ENCODE assay signal across 40 cellular contexts in the genomic region with DNA sequence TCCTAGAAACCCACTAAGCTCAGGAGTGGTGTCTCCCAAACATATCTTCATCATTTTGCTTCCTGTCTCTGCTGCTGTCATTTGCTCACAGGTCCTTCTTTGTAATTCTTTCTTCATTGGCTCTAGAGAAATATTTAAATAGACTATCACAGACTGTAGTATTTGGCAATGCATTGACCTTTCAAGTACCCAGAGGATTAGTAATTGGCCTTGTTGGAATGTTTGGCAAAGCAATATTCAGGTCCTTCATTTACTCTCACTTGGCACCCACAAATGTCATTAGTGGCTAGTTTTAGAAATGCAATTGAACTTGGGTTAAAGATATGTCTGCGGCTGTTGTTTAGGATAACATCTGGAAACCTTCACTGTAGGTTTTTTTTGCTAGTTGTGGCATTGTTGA. TPM values are rescaled to one million over a fixed set of nuclear protein-coding genes. Genes with fewer than 3 reads are reported as not detected.
"Had no signal": no experiment of that assay in that cellular context is flagged by ENCODE, and none has a peak within 500 bp of the region (broad histone marks: within the 10 kb centered on the region; RNA-seq: fewer than 3 reads in every experiment).

No MANE protein-coding gene starts in this region.

- H3K36me3 ChIP-seq: adrenal gland, brain microvascular endothelial cell, breast epithelium had no signal

- H3K9me3 ChIP-seq: adrenal gland, body of pancreas had no signal

- ATAC-seq: activated CD8-positive, alpha-beta T cell treated with anti-CD3 and anti-CD28 coated beads for 36 hours; activated naive CD4-positive, alpha-beta T cell treated with anti-CD3 and anti-CD28 coated beads, Interleukin-2, amount 50 U/mL, for 72 hours; activated T-cell treated with anti-CD3 and anti-CD28 coated beads, Interleukin-2, amount 50 U/mL, for 4 hours; activated T-cell treated with anti-CD3 and anti-CD28 coated beads, Interleukin-2, amount 50 U/mL, for 72 hours; activated T-helper 17 cell treated with anti-CD3 and anti-CD28 coated beads, Interleukin-2, amount 50 U/mL, for 72 hours; body of pancreas had no signal

- H3K27ac Mint-ChIP-seq: activated B cell treated with CpG ODN at 0.5 μM for 24 hours; activated CD4-positive, alpha-beta memory T cell treated with anti-CD3 and anti-CD28 coated beads for 36 hours; activated CD4-positive, alpha-beta T cell treated with anti-CD3 and anti-CD28 coated beads, Interleukin-2, amount 10 ng/mL, durations not matched to agents 24 days and 14 days; activated CD8-positive, alpha-beta T cell treated with anti-CD3 and anti-CD28 coated beads for 36 hours; activated naive CD4-positive, alpha-beta T cell treated with anti-CD3 and anti-CD28 coated beads for 36 hours; activated naive CD4-positive, alpha-beta T cell treated with anti-CD3 and anti-CD28 coated beads, Interleukin-2, amount 50 U/mL, for 72 hours; activated naive CD8-positive, alpha-beta T cell treated with anti-CD3 and anti-CD28 coated beads for 36 hours; activated T-cell treated with anti-CD3 and anti-CD28 coated beads, Interleukin-2, amount 50 U/mL, for 72 hours; activated T-helper 1 cell treated with anti-CD3 and anti-CD28 coated beads, Interleukin-12 subunit alpha, Interleukin-12 subunit beta, Interleukin-2, Interleukin-4 antibody, amounts not matched to agents 30 ng/mL and 10 ng/mL and 1 ng/mL, durations not matched to agents 14 hours and 24 hours and 36 hours; activated T-helper 17 cell treated with anti-CD3 and anti-CD28 coated beads, Interleukin-2, amount 50 U/mL, for 72 hours; T-helper 1 cell treated with Interleukin-12 subunit alpha and Interleukin-12 subunit beta and Interleukin-4 antibody, amounts not matched to agents 30 μg/mL and 1 μg/mL, for 36 hours; T-helper 2 cell treated with Interferon-gamma antibody and Interleukin-4, amounts not matched to agents 5 μg/mL and 100 μg/mL, for 36 hours had no signal

- H3K4me3 ChIP-seq: adrenal gland, body of pancreas, breast epithelium had no signal

- H3K4me1 Mint-ChIP-seq: activated B cell treated with CpG ODN at 0.5 μM for 24 hours; activated CD4-positive, alpha-beta T cell treated with anti-CD3 and anti-CD28 coated beads, Interleukin-2, amount 10 ng/mL, durations not matched to agents 24 days and 14 days; activated naive CD8-positive, alpha-beta T cell treated with anti-CD3 and anti-CD28 coated beads for 36 hours; activated T-helper 17 cell treated with anti-CD3 and anti-CD28 coated beads, Interleukin-2, amount 50 U/mL, for 72 hours; central memory CD8-positive, alpha-beta T cell had no signal

- H3K4me3 Mint-ChIP-seq: activated B cell treated with CpG ODN at 0.5 μM for 24 hours; activated CD4-positive, alpha-beta memory T cell treated with anti-CD3 and anti-CD28 coated beads for 36 hours; activated CD4-positive, alpha-beta T cell treated with anti-CD3 and anti-CD28 coated beads, Interleukin-2, amount 10 ng/mL, durations not matched to agents 24 days and 14 days; activated CD8-positive, alpha-beta T cell treated with anti-CD3 and anti-CD28 coated beads for 36 hours; activated naive CD4-positive, alpha-beta T cell treated with anti-CD3 and anti-CD28 coated beads for 36 hours; activated naive CD8-positive, alpha-beta T cell treated with anti-CD3 and anti-CD28 coated beads for 36 hours; activated T-cell treated with anti-CD3 and anti-CD28 coated beads, Interleukin-2, amount 50 U/mL, for 4 hours; activated T-cell treated with anti-CD3 and anti-CD28 coated beads, Interleukin-2, amount 50 U/mL, for 72 hours; activated T-helper 1 cell treated with anti-CD3 and anti-CD28 coated beads, Interleukin-12 subunit alpha, Interleukin-12 subunit beta, Interleukin-2, Interleukin-4 antibody, amounts not matched to agents 30 ng/mL and 10 ng/mL and 1 ng/mL, durations not matched to agents 14 hours and 24 hours and 36 hours; activated T-helper 17 cell treated with anti-CD3 and anti-CD28 coated beads, Interleukin-2, amount 50 U/mL, for 72 hours; central memory CD8-positive, alpha-beta T cell; T-helper 1 cell treated with Interleukin-12 subunit alpha and Interleukin-12 subunit beta and Interleukin-4 antibody, amounts not matched to agents 30 μg/mL and 1 μg/mL, for 36 hours; T-helper 2 cell treated with Interferon-gamma antibody and Interleukin-4, amounts not matched to agents 5 μg/mL and 100 μg/mL, for 36 hours had no signal

- FAIRE-seq: astrocyte, TTC549 had no signal

- H3K27me3 ChIP-seq: adrenal gland, body of pancreas, brain microvascular endothelial cell, breast epithelium had no signal

- H3K27ac ChIP-seq: adrenal gland, body of pancreas, brain microvascular endothelial cell, breast epithelium, VCaP had no signal

- H3K4me1 ChIP-seq: adrenal gland, body of pancreas, breast epithelium had no signal

- H3K36me3 Mint-ChIP-seq: activated naive CD8-positive, alpha-beta T cell treated with anti-CD3 and anti-CD28 coated beads for 36 hours had no signal

- H3K27me3 Mint-ChIP-seq: activated CD4-positive, alpha-beta memory T cell treated with anti-CD3 and anti-CD28 coated beads for 36 hours; activated CD4-positive, alpha-beta T cell treated with anti-CD3 and anti-CD28 coated beads, Interleukin-2, amount 10 ng/mL, durations not matched to agents 24 days and 14 days; activated naive CD8-positive, alpha-beta T cell treated with anti-CD3 and anti-CD28 coated beads for 36 hours; activated T-helper 17 cell treated with anti-CD3 and anti-CD28 coated beads, Interleukin-2, amount 50 U/mL, for 72 hours had no signal

- DNase-seq: activated B cell treated with CpG ODN at 0.5 μM for 24 hours; activated CD4-positive, alpha-beta memory T cell treated with anti-CD3 and anti-CD28 coated beads for 36 hours; activated CD4-positive, alpha-beta T cell treated with anti-CD3 and anti-CD28 coated beads for 4 hours; activated CD4-positive, alpha-beta T cell treated with anti-CD3 and anti-CD28 coated beads, Interleukin-2, amount 10 ng/mL, durations not matched to agents 24 days and 14 days; activated CD4-positive, alpha-beta T cell treated with anti-CD3 and anti-CD28 coated beads, Interleukin-2, amount 50 U/mL, for 1 hour; activated CD4-positive, alpha-beta T cell treated with anti-CD3 and anti-CD28 coated beads, Interleukin-2, amount 50 U/mL, for 4 hours; activated CD4-positive, CD25-positive, alpha-beta regulatory T cell treated with anti-CD3 and anti-CD28 coated beads, Interleukin-2, amount 50 U/mL, for 72 hours; activated CD8-positive, alpha-beta memory T cell treated with anti-CD3 and anti-CD28 coated beads, Interleukin-2, amount 50 U/mL, for 4 hours; activated CD8-positive, alpha-beta T cell treated with anti-CD3 and anti-CD28 coated beads for 36 hours; activated effector memory CD4-positive, alpha-beta T cell treated with anti-CD3 and anti-CD28 coated beads, Interleukin-2, amount 50 U/mL, for 16 hours; activated gamma-delta T cell treated with Interleukin-2 at 50 U/mL for 16 hours; activated naive CD4-positive, alpha-beta T cell; activated naive CD4-positive, alpha-beta T cell treated with anti-CD3 and anti-CD28 coated beads for 36 hours; activated naive CD4-positive, alpha-beta T cell treated with anti-CD3 and anti-CD28 coated beads, Interleukin-2, amount 50 U/mL, for 16 hours; activated naive CD8-positive, alpha-beta T cell treated with anti-CD3 and anti-CD28 coated beads for 36 hours; activated T-cell treated with anti-CD3 and anti-CD28 coated beads for 4 hours; activated T-cell treated with anti-CD3 and anti-CD28 coated beads, Interleukin-2, amount 50 U/mL, for 1 hour; activated T-cell treated with anti-CD3 and anti-CD28 coated beads, Interleukin-2, amount 50 U/mL, for 4 hours; activated T-cell treated with anti-CD3 and anti-CD28 coated beads, Interleukin-2, amount 50 U/mL, for 72 hours; adrenal gland; amniotic stem cell; aorta; body of pancreas; brain microvascular endothelial cell; caudate nucleus; cerebellar nuclear complex; T-helper 1 cell; T-helper 2 cell; T-helper 9 cell had no signal

RNA-seq across cellular contexts. Expression of a gene that starts 11.6 kb away (rescaled TPM):
- total RNA-seq: activated B cell treated with CpG ODN at 0.5 μM for 24 hours; activated CD4-positive, alpha-beta memory T cell treated with anti-CD3 and anti-CD28 coated beads for 36 hours; activated CD4-positive, alpha-beta T cell treated with anti-CD3 and anti-CD28 coated beads, Interleukin-2, amount 10 ng/mL, durations not matched to agents 24 days and 14 days; activated CD8-positive, alpha-beta memory T cell treated with anti-CD3 and anti-CD28 coated beads for 36 hours; activated CD8-positive, alpha-beta T cell treated with anti-CD3 and anti-CD28 coated beads for 36 hours; activated naive CD4-positive, alpha-beta T cell treated with anti-CD3 and anti-CD28 coated beads for 36 hours; activated naive CD4-positive, alpha-beta T cell treated with anti-CD3 and anti-CD28 coated beads, Interleukin-2, amount 50 U/mL, for 72 hours; activated naive CD8-positive, alpha-beta T cell treated with anti-CD3 and anti-CD28 coated beads for 36 hours; activated T-cell treated with anti-CD3 and anti-CD28 coated beads, Interleukin-2, amount 50 U/mL, for 4 hours; activated T-cell treated with anti-CD3 and anti-CD28 coated beads, Interleukin-2, amount 50 U/mL, for 72 hours; activated T-helper 1 cell treated with anti-CD3 and anti-CD28 coated beads, Interleukin-12 subunit alpha, Interleukin-12 subunit beta, Interleukin-2, Interleukin-4 antibody, amounts not matched to agents 30 ng/mL and 10 ng/mL and 1 ng/mL, durations not matched to agents 14 hours and 24 hours and 36 hours; activated T-helper 17 cell treated with anti-CD3 and anti-CD28 coated beads, Interleukin-2, amount 50 U/mL, for 72 hours; adrenal gland; aorta; astrocyte; body of pancreas; breast epithelium had no signal
- polyA plus RNA-seq: adrenal gland, aorta had no signal

RNA-seq across cellular contexts. Expression of a gene that starts 30.0 kb away (rescaled TPM):
- total RNA-seq: activated B cell treated with CpG ODN at 0.5 μM for 24 hours; activated CD4-positive, alpha-beta memory T cell treated with anti-CD3 and anti-CD28 coated beads for 36 hours; activated CD4-positive, alpha-beta T cell treated with anti-CD3 and anti-CD28 coated beads, Interleukin-2, amount 10 ng/mL, durations not matched to agents 24 days and 14 days; activated CD8-positive, alpha-beta memory T cell treated with anti-CD3 and anti-CD28 coated beads for 36 hours; activated CD8-positive, alpha-beta T cell treated with anti-CD3 and anti-CD28 coated beads for 36 hours; activated naive CD4-positive, alpha-beta T cell treated with anti-CD3 and anti-CD28 coated beads for 36 hours; activated naive CD4-positive, alpha-beta T cell treated with anti-CD3 and anti-CD28 coated beads, Interleukin-2, amount 50 U/mL, for 72 hours; activated naive CD8-positive, alpha-beta T cell treated with anti-CD3 and anti-CD28 coated beads for 36 hours; activated T-cell treated with anti-CD3 and anti-CD28 coated beads, Interleukin-2, amount 50 U/mL, for 4 hours; activated T-cell treated with anti-CD3 and anti-CD28 coated beads, Interleukin-2, amount 50 U/mL, for 72 hours; activated T-helper 1 cell treated with anti-CD3 and anti-CD28 coated beads, Interleukin-12 subunit alpha, Interleukin-12 subunit beta, Interleukin-2, Interleukin-4 antibody, amounts not matched to agents 30 ng/mL and 10 ng/mL and 1 ng/mL, durations not matched to agents 14 hours and 24 hours and 36 hours; activated T-helper 17 cell treated with anti-CD3 and anti-CD28 coated beads, Interleukin-2, amount 50 U/mL, for 72 hours; adrenal gland; aorta; astrocyte; body of pancreas; breast epithelium had no signal
- polyA plus RNA-seq: adrenal gland, aorta had no signal

RNA-seq across cellular contexts. Expression of a gene that starts 48.7 kb away (rescaled TPM):
- total RNA-seq: activated B cell treated with CpG ODN at 0.5 μM for 24 hours; activated CD4-positive, alpha-beta memory T cell treated with anti-CD3 and anti-CD28 coated beads for 36 hours; activated CD4-positive, alpha-beta T cell treated with anti-CD3 and anti-CD28 coated beads, Interleukin-2, amount 10 ng/mL, durations not matched to agents 24 days and 14 days; activated CD8-positive, alpha-beta memory T cell treated with anti-CD3 and anti-CD28 coated beads for 36 hours; activated CD8-positive, alpha-beta T cell treated with anti-CD3 and anti-CD28 coated beads for 36 hours; activated naive CD4-positive, alpha-beta T cell treated with anti-CD3 and anti-CD28 coated beads for 36 hours; activated naive CD4-positive, alpha-beta T cell treated with anti-CD3 and anti-CD28 coated beads, Interleukin-2, amount 50 U/mL, for 72 hours; activated naive CD8-positive, alpha-beta T cell treated with anti-CD3 and anti-CD28 coated beads for 36 hours; activated T-cell treated with anti-CD3 and anti-CD28 coated beads, Interleukin-2, amount 50 U/mL, for 4 hours; activated T-cell treated with anti-CD3 and anti-CD28 coated beads, Interleukin-2, amount 50 U/mL, for 72 hours; activated T-helper 1 cell treated with anti-CD3 and anti-CD28 coated beads, Interleukin-12 subunit alpha, Interleukin-12 subunit beta, Interleukin-2, Interleukin-4 antibody, amounts not matched to agents 30 ng/mL and 10 ng/mL and 1 ng/mL, durations not matched to agents 14 hours and 24 hours and 36 hours; activated T-helper 17 cell treated with anti-CD3 and anti-CD28 coated beads, Interleukin-2, amount 50 U/mL, for 72 hours; adrenal gland; aorta; astrocyte; body of pancreas; breast epithelium had no signal
- polyA plus RNA-seq: adrenal gland, aorta had no signal
